25 cellular contexts compared by ENCODE assay signal in genomic region chr10:124166431-124167125, GRCh38.
DNase-seq lines count a peak whose midpoint lies in the region; ATAC-seq, FAIRE-seq and TF ChIP-seq lines count a peak whose summit lies in the region.
"Had no signal": no experiment of that assay in that cellular context is flagged by ENCODE, and none has a peak within 500 bp of the region (broad histone marks: within the 10 kb centered on the region; RNA-seq: fewer than 3 reads in every experiment).

No MANE protein-coding gene starts in this region.

- in situ Hi-C loops in GM23248 (cut with MboI), result no loop called here

- H4K8ac ChIP-seq in H1 (ENCODE audit: extremely low read depth, insufficient read depth, low read length) (peak overlapping the region; percentile 62; the same call in 1 of the 2 replicates), neuronal stem cell (ENCODE audit: low read depth, low read length) (peak overlapping the region; percentile 9)

- 91% methylated on average over 18 of the region's 20 CpGs; no CpG with 5 or more reads in 1 of the 2 experiments for whole genome bisulfite sequencing in H1 (ENCODE audit: extremely low coverage in 1 of 2, insufficient coverage in 1 of 2, insufficient read length in 1 of 2, insufficient replicate concordance in 2 of 2, low coverage in 1 of 2, low lambda C conversion rate in 2 of 2, missing lambda C conversion rate in 1 of 2), 2 experiments
- WGBS in neuronal stem cell (ENCODE audit: extremely low coverage in 2 of 2, insufficient read length in 2 of 2, insufficient replicate concordance in 1 of 2), 2 donors, result no CpG with 5 or more reads among the region's 20 CpGs
- 48 to 53% methylated on average over 20 of the region's 20 CpGs for WGBS in GM23248 (ENCODE audit: low coverage in 1 of 2, low lambda C conversion rate in 2 of 2, missing lambda C conversion rate in 2 of 2), 2 experiments

- H3K79me1 ChIP-seq in H1 (ENCODE audit: low read depth, low read length), result no peaks in the 10 kb centered on the region
- H3K79me1 ChIP-seq in neuronal stem cell (ENCODE audit: low read depth, low read length), result no peaks in the 10 kb centered on the region

- H3K14ac ChIP-seq in H1 (ENCODE audit: insufficient read length) (no peak overlapping the region), neuronal stem cell (ENCODE audit: low read length) (peak overlapping the region; percentile 15)

- H3K23me2 ChIP-seq in H1 (ENCODE audit: low read depth, low read length), result no peaks in the 10 kb centered on the region

- H3K27me3 Mint-ChIP-seq in IgD-negative memory B cell (peaks cover 6% of the 10 kb centered on the region), type B pancreatic cell (peaks cover 13% of the 10 kb centered on the region)

- no peaks in the 10 kb centered on the region for H3K36me3 ChIP-seq in H1 (ENCODE audit: control insufficient read depth in 2 of 4, insufficient read depth in 4 of 4, low read length in 3 of 4)
- H3K36me3 ChIP-seq in neuronal stem cell (replicated peaks in 1 of 2; ENCODE audit: control insufficient read depth in 2 of 2, insufficient read depth in 2 of 2, low read length in 2 of 2), result no peaks in the 10 kb centered on the region
- H3K36me3 ChIP-seq in GM23248 (ENCODE audit: low read depth), result no peaks in the 10 kb centered on the region
- H3K36me3 ChIP-seq: MG63 had no signal

- H3K79me2 ChIP-seq in H1 (ENCODE audit: control insufficient read depth in 1 of 2, insufficient read depth in 2 of 2, low read length in 2 of 2), result no peaks in the 10 kb centered on the region
- H3K79me2 ChIP-seq in GM23248 (ENCODE audit: insufficient read depth), result no peaks in the 10 kb centered on the region

- no peaks in the 10 kb centered on the region for H3F3A ChIP-seq in GM23248 (ENCODE audit: insufficient read depth)

- no peak overlapping the region for H2BK20ac ChIP-seq in H1 (ENCODE audit: low read length)

- H3K18ac ChIP-seq in H1 (ENCODE audit: extremely low read depth, low read length), result no peak overlapping the region
- peak overlapping the region; percentile 89 for H3K18ac ChIP-seq in neuronal stem cell (ENCODE audit: low read length)

- H2AK5ac ChIP-seq in H1 (ENCODE audit: low read depth, low read length) (no peak overlapping the region), neuronal stem cell (ENCODE audit: low read depth, low read length) (peak overlapping the region; percentile 87)

- H3K4me3 Mint-ChIP-seq in IgD-negative memory B cell (no peak overlapping the region), type B pancreatic cell (no peak overlapping the region)
- H3K4me3 Mint-ChIP-seq: B cell; CD8-positive, alpha-beta memory T cell had no signal

- no peak for ATAC-seq in GM19395 (IDR thresholded peaks at IDR 0.05; ENCODE audit: unreplicated experiment)

- no peak overlapping the region for H4K5ac ChIP-seq in H1 (ENCODE audit: insufficient read length, low read depth, low read length)

- CTCF ChIA-PET in H1 (lab: Charles Lee; ENCODE audit: partially characterized antibody), result interaction anchor here (0.9 to 1.3 kb wide), 2 partner anchors 15 to 51 kb away, joined by 3 to 4 read pairs; no protein-coding TSS in a partner anchor

- no peaks in the 10 kb centered on the region for H4K20me1 ChIP-seq in H1 (replicated peaks in 1 of 2; ENCODE audit: control insufficient read depth in 1 of 2, insufficient read depth in 2 of 2, low read length in 2 of 2)
- H4K20me1 ChIP-seq in GM23248 (ENCODE audit: insufficient read depth), result no peaks in the 10 kb centered on the region

- H2BK120ac ChIP-seq in H1 (replicated peaks; ENCODE audit: low read depth, low read length) (no peak overlapping the region), neuronal stem cell (ENCODE audit: low read depth, low read length) (no peak overlapping the region)

- H3K4me3 ChIP-seq in H1 (ENCODE audit: extremely low read depth in 1 of 4, insufficient read depth in 2 of 4, low read depth in 3 of 4, low read length in 4 of 4), result no peak overlapping the region
- H3K4me3 ChIP-seq in neuronal stem cell (ENCODE audit: low read length in 2 of 2), result no peak overlapping the region
- H3K4me3 ChIP-seq in GM23248, result no peak overlapping the region
- H3K4me3 ChIP-seq: MG63, SK-N-MC had no signal

- DNase-seq in H1 (ENCODE audit: low read depth in 1 of 2, low spot score in 2 of 2) (no peak), neuronal stem cell (ENCODE audit: low spot score) (no peak), type B pancreatic cell (ENCODE audit: extremely low spot score, unreplicated experiment) (peak; percentile 53), GM23248 (no peak), 8988T (no peak)
- DNase-seq: CD8-positive, alpha-beta memory T cell; DMS 273 treated with DMSO at 0.1 percent for 48 hours; DMS79; GF-D8; H7; KG1; MG63; NCI-H2029; NCI-H446; NCI-H524 treated with DMSO at 0.1 percent for 48 hours; NCI-H774; SIG-M5 had no signal

- TF ChIP-seq POLR2A in H1 (IDR thresholded peaks at IDR 0.05; ENCODE audit: control extremely low read depth in 1 of 2, low read depth in 2 of 2, low read length in 2 of 2), result no peak

- H3K4me1 Mint-ChIP-seq in IgD-negative memory B cell (peaks cover 0 to 1% (median 0%) of the 10 kb centered on the region in 3 donors), type B pancreatic cell (ENCODE audit: unreplicated experiment) (no peaks in the 10 kb centered on the region)
- H3K4me1 Mint-ChIP-seq: B cell; CD8-positive, alpha-beta memory T cell had no signal

- H3K27ac Mint-ChIP-seq in IgD-negative memory B cell (peak overlapping the region in 2 of 3 donors; percentile 13 to 60), type B pancreatic cell (no peak overlapping the region)
- H3K27ac Mint-ChIP-seq: B cell; CD8-positive, alpha-beta memory T cell had no signal

- H3K23ac ChIP-seq in H1 (ENCODE audit: insufficient read length) (no peak overlapping the region), neuronal stem cell (ENCODE audit: low read depth, low read length, poor library complexity) (no peak overlapping the region)

- no peak for TF ChIP-seq RAD21 in H1 (IDR thresholded peaks at IDR 0.05 in 1 of 2, conservative IDR thresholded peaks at IDR 0.05 in 1 of 2; ENCODE audit: low read depth in 2 of 2, low read length in 2 of 2)

- peaks cover 0 to 4% (median 0%) of the 10 kb centered on the region in 3 donors for H3K9me3 Mint-ChIP-seq in IgD-negative memory B cell
- no peaks in the 10 kb centered on the region for H3K9me3 Mint-ChIP-seq in type B pancreatic cell

- no peak overlapping the region for H3K56ac ChIP-seq in H1 (replicated peaks; ENCODE audit: insufficient read length, low read depth, low read length)

- H2BK12ac ChIP-seq in H1 (ENCODE audit: low read depth, low read length) (no peak overlapping the region; the same call in 1 of the 2 replicates), neuronal stem cell (ENCODE audit: low read length) (no peak overlapping the region)

- TF ChIP-seq CTCF in H1 (IDR thresholded peaks at IDR 0.05; ENCODE audit: control extremely low read depth in 1 of 3, insufficient read depth in 1 of 3, low read depth in 1 of 3, low read length in 3 of 3), result no peak
- TF ChIP-seq CTCF in type B pancreatic cell (conservative IDR thresholded peaks at IDR 0.05), result no peak

- no peak overlapping the region for H2BK5ac ChIP-seq in H1 (ENCODE audit: low read depth, low read length)
- no peak overlapping the region for H2BK5ac ChIP-seq in neuronal stem cell (ENCODE audit: low read length)

- FAIRE-seq in H1 (lab: Jason Lieb, UNC), result no peak
- FAIRE-seq: GM12891, HTR-8/SVneo, RCC 7860 had no signal

- H3K4ac ChIP-seq in H1 (replicated peaks; ENCODE audit: insufficient read length, low read depth, low read length), result no peak overlapping the region
- no peak overlapping the region for H3K4ac ChIP-seq in neuronal stem cell (ENCODE audit: low read length)

- H2BK15ac ChIP-seq in H1 (ENCODE audit: low read length), result no peak overlapping the region
- no peak overlapping the region for H2BK15ac ChIP-seq in neuronal stem cell (ENCODE audit: low read length)

- no peaks in the 10 kb centered on the region for H3K9me2 ChIP-seq in GM23248 (ENCODE audit: insufficient read depth)

- POLR2A ChIA-PET in H1 (lab: Charles Lee; ENCODE audit: partially characterized antibody), result no interaction called here

- H3K4me2 ChIP-seq in H1 (ENCODE audit: insufficient read depth in 1 of 2, low read depth in 2 of 2, low read length in 2 of 2) (no peak overlapping the region), neuronal stem cell (ENCODE audit: insufficient read depth, low read length, poor library complexity, severe bottlenecking) (no peak overlapping the region), GM23248 (ENCODE audit: unreplicated experiment) (no peak overlapping the region)

- no peak overlapping the region for H2AFZ ChIP-seq in H1 (ENCODE audit: low read length)
- H2AFZ ChIP-seq in neuronal stem cell (ENCODE audit: low read length), result no peak overlapping the region
- H2AFZ ChIP-seq in GM23248, result no peak overlapping the region

- H3K27me3 ChIP-seq in H1 (replicated peaks in 1 of 4; ENCODE audit: control insufficient read depth in 3 of 4, extremely low read depth in 1 of 4, insufficient read depth in 3 of 4, low read length in 3 of 4), result peaks cover 0 to 3% (median 0%) of the 10 kb centered on the region in 4 experiments; a peak in 1 of 7 replicates
- peaks cover 0 to 8% (median 0%) of the 10 kb centered on the region in 3 experiments for H3K27me3 ChIP-seq in neuronal stem cell (ENCODE audit: control insufficient read depth in 3 of 3, insufficient read depth in 3 of 3, low read depth in 1 of 3, low read length in 3 of 3)
- H3K27me3 ChIP-seq in GM23248 (replicated peaks; ENCODE audit: insufficient read depth), result no peaks in the 10 kb centered on the region; the same call in 1 of the 2 replicates
- H3K27me3 ChIP-seq: MG63 had no signal

- H4K91ac ChIP-seq in H1 (replicated peaks; ENCODE audit: insufficient read length, low read length) (no peak overlapping the region), neuronal stem cell (ENCODE audit: low read depth, low read length, poor library complexity) (no peak overlapping the region)

- H3K36me3 Mint-ChIP-seq in IgD-negative memory B cell (peaks cover 4% of the 10 kb centered on the region), type B pancreatic cell (no peaks in the 10 kb centered on the region)
- H3K36me3 Mint-ChIP-seq: CD8-positive, alpha-beta memory T cell had no signal

- no peaks in the 10 kb centered on the region; a peak in 1 of 7 replicates for H3K4me1 ChIP-seq in H1 (replicated peaks in 1 of 4; ENCODE audit: control insufficient read depth in 3 of 4, insufficient read depth in 4 of 4, low read length in 3 of 4)
- H3K4me1 ChIP-seq in neuronal stem cell (ENCODE audit: control insufficient read depth in 2 of 2, insufficient read depth in 1 of 2, low read depth in 1 of 2, low read length in 2 of 2), result no peaks in the 10 kb centered on the region
- H3K4me1 ChIP-seq in GM23248 (ENCODE audit: insufficient read depth), result no peaks in the 10 kb centered on the region

- no peaks in the 10 kb centered on the region for H3K9me3 ChIP-seq in H1 (ENCODE audit: insufficient read depth in 2 of 2, low read depth in 1 of 2, low read length in 1 of 2)
- no peaks in the 10 kb centered on the region for H3K9me3 ChIP-seq in neuronal stem cell (replicated peaks in 1 of 2; ENCODE audit: control insufficient read depth in 2 of 2, insufficient read depth in 1 of 2, low read depth in 1 of 2, low read length in 2 of 2)
- H3K9me3 ChIP-seq in GM23248 (ENCODE audit: low read depth), result no peaks in the 10 kb centered on the region
- H3K9me3 ChIP-seq: MG63 had no signal

- no peak for TF ChIP-seq EP300 in H1 (IDR thresholded peaks at IDR 0.05; ENCODE audit: borderline replicate concordance in 1 of 2, low read depth in 2 of 2, low read length in 2 of 2)

- no peak overlapping the region for H3K9ac ChIP-seq in H1 (replicated peaks in 1 of 4; ENCODE audit: extremely low read depth in 1 of 4, low read depth in 3 of 4, low read length in 3 of 4)
- H3K9ac ChIP-seq in neuronal stem cell (ENCODE audit: low read depth, low read length, poor library complexity), result no peak overlapping the region
- H3K9ac ChIP-seq in GM23248, result no peak overlapping the region

- H3K27ac ChIP-seq in H1 (ENCODE audit: low read depth, low read length), result no peak overlapping the region
- no peak overlapping the region for H3K27ac ChIP-seq in neuronal stem cell (replicated peaks; ENCODE audit: low read length)
- H3K27ac ChIP-seq in GM23248, result no peak overlapping the region
- H3K27ac ChIP-seq: C4-2B, SK-N-MC had no signal
